ENCODE assay signal across 8 cellular contexts in genomic region chr7:99562832-99563231, GRCh38. TPM values are rescaled to one million over a fixed set of nuclear protein-coding genes. Genes with fewer than 3 reads are reported as not detected.
DNase-seq lines count a peak whose midpoint lies in the region; ATAC-seq and TF ChIP-seq lines count a peak whose summit lies in the region.

No MANE protein-coding gene starts in this region.

- intact Hi-C loops in Caco-2 (cut with micrococcal nuclease; ENCODE audit: unreplicated experiment), result no loop called here
- intact Hi-C loops in PC-3 (cut with micrococcal nuclease), result loop anchor here (1.0 to 2.0 kb wide), 2 partner anchors 11 to 54 kb away; partner anchors contain the start of genes FAM200A and ZSCAN25
- intact Hi-C loops in thyroid gland (cut with DNase I), result no loop called here

- peak overlapping the region; percentile 31 for H3K4me3 Mint-ChIP-seq in Caco-2 (ENCODE audit: unreplicated experiment)
- peak overlapping the region in 3 of 5 experiments; percentile 5 to 79 (median 23) for H3K4me3 Mint-ChIP-seq in brain
- peak overlapping the region in 3 of 10 donors; percentile 25 to 53 (median 52) for H3K4me3 Mint-ChIP-seq in naive thymus-derived CD8-positive, alpha-beta T cell

- H2AFZ ChIP-seq in PC-3 (ENCODE audit: low read length), result peak overlapping the region; percentile 18; the same call in 1 of the 2 replicates

- H3K9me3 Mint-ChIP-seq in Caco-2 (ENCODE audit: unreplicated experiment) (peaks cover 12% of the 10 kb centered on the region), brain (no peaks in the 10 kb centered on the region)
- H3K9me3 Mint-ChIP-seq in naive thymus-derived CD8-positive, alpha-beta T cell, result no peaks in the 10 kb centered on the region

- H3K9me3 ChIP-seq in Caco-2 (no peaks in the 10 kb centered on the region), PC-3 (ENCODE audit: low read length) (no peaks in the 10 kb centered on the region), thyroid gland (no peaks in the 10 kb centered on the region)

- H3K27ac ChIP-seq in PC-3 (ENCODE audit: low read length) (peak overlapping the region; percentile 88), thyroid gland (no peak overlapping the region)

- H3K9ac ChIP-seq in PC-3 (ENCODE audit: low read length), result peak overlapping the region; percentile 35

- no peaks in the 10 kb centered on the region for H3K79me2 ChIP-seq in PC-3 (ENCODE audit: low read length)

- H3K27me3 Mint-ChIP-seq in Caco-2 (ENCODE audit: insufficient read depth, unreplicated experiment) (no peaks in the 10 kb centered on the region), brain (peaks cover 12% of the 10 kb centered on the region)
- H3K27me3 Mint-ChIP-seq in naive thymus-derived CD8-positive, alpha-beta T cell, result no peaks in the 10 kb centered on the region

- H3K4me3 ChIP-seq in Caco-2 (ENCODE audit: low read depth, low read length) (no peak overlapping the region), PC-3 (ENCODE audit: low read length) (peak overlapping the region; percentile 42), thyroid gland (replicated peaks in 1 of 3) (no peak overlapping the region)

- H3K4me1 Mint-ChIP-seq in Caco-2 (ENCODE audit: low read depth, unreplicated experiment), result peaks cover 35% of the 10 kb centered on the region
- peaks cover 45% of the 10 kb centered on the region for H3K4me1 Mint-ChIP-seq in brain
- peaks cover 32 to 54% (median 52%) of the 10 kb centered on the region in 4 donors for H3K4me1 Mint-ChIP-seq in naive thymus-derived CD8-positive, alpha-beta T cell

- no TSS peak for BruUV-seq in Caco-2 (replicated peaks; lab: Mats Ljungman, UMichigan)
- BruUV-seq in PC-3 (replicated peaks; lab: Mats Ljungman, UMichigan), result no TSS peak

- CTCF ChIA-PET in Caco-2 (lab: Charles Lee), result interaction anchor here (0.5 kb wide), 1 partner anchor 39 kb away, joined by 3 read pairs; no protein-coding TSS in a partner anchor
- CTCF ChIA-PET in PC-3 (lab: Charles Lee), result no interaction called here

- TF ChIP-seq CTCF in Caco-2 (IDR thresholded peaks at IDR 0.05; ENCODE audit: insufficient read depth in 1 of 2, low read depth in 1 of 2, low read length in 1 of 2, severe bottlenecking in 1 of 2, unreplicated experiment in 1 of 2), result no peak
- no peak for TF ChIP-seq CTCF in PC-3 (conservative IDR thresholded peaks at IDR 0.05; ENCODE audit: low read depth, low read length)
- no peak for TF ChIP-seq CTCF in brain (conservative IDR thresholded peaks at IDR 0.05)
- no peak for TF ChIP-seq CTCF in thyroid gland (IDR thresholded peaks at IDR 0.05)

- H3F3A ChIP-seq in PC-3 (ENCODE audit: low read length, unreplicated experiment), result no peaks in the 10 kb centered on the region

- H3K36me3 ChIP-seq in Caco-2 (ENCODE audit: control insufficient read depth, insufficient read depth, low read length) (no peaks in the 10 kb centered on the region), PC-3 (ENCODE audit: low read depth, low read length) (no peaks in the 10 kb centered on the region), thyroid gland (peaks cover 44 to 55% of the 10 kb centered on the region in 2 donors)

- H3K36me3 Mint-ChIP-seq in Caco-2 (ENCODE audit: insufficient read depth, unreplicated experiment) (peaks cover 22% of the 10 kb centered on the region), brain (peaks cover 65% of the 10 kb centered on the region)
- peaks cover 0 to 73% (median 4%) of the 10 kb centered on the region in 3 donors for H3K36me3 Mint-ChIP-seq in naive thymus-derived CD8-positive, alpha-beta T cell

- 50 to 82% methylated on average over 2 of the region's 2 CpGs for WGBS in thyroid gland, 2 donors

- H3K27ac Mint-ChIP-seq in Caco-2 (ENCODE audit: unreplicated experiment) (peak overlapping the region; percentile 84), brain (peak overlapping the region in 4 of 5 experiments; percentile 21 to 99 (median 70))
- peak overlapping the region in 6 of 10 donors; percentile 21 to 90 (median 52) for H3K27ac Mint-ChIP-seq in naive thymus-derived CD8-positive, alpha-beta T cell

- H3K9me2 ChIP-seq in PC-3 (replicated peaks; ENCODE audit: low read length), result no peaks in the 10 kb centered on the region

- no peak for TF ChIP-seq POLR2A in thyroid gland (IDR thresholded peaks at IDR 0.05)

- no peaks in the 10 kb centered on the region for H4K20me1 ChIP-seq in PC-3 (ENCODE audit: low read length)

- POLR2A ChIA-PET in Caco-2 (lab: Charles Lee), result no interaction called here
- POLR2A ChIA-PET in PC-3 (lab: Charles Lee; ENCODE audit: unreplicated experiment), result no interaction called here
- POLR2A ChIA-PET in naive thymus-derived CD8-positive, alpha-beta T cell (lab: Charles Lee), result no interaction called here

- H3K27me3 ChIP-seq in Caco-2 (replicated peaks; ENCODE audit: control insufficient read depth, insufficient read depth, low read length) (no peaks in the 10 kb centered on the region), PC-3 (ENCODE audit: low read length) (no peaks in the 10 kb centered on the region), thyroid gland (no peaks in the 10 kb centered on the region)

- peak; percentile 76 to 78 for DNase-seq in Caco-2
- peak; percentile 97 for DNase-seq in PC-3
- DNase-seq in naive thymus-derived CD8-positive, alpha-beta T cell, result peak in 1 of 10 donors; percentile 21
- no peak for DNase-seq in NCI-H1694 treated with DMSO at 0.1 percent for 48 hours (lab: John Stamatoyannopoulos, UW)
- DNase-seq in thyroid gland, result no peak

- H3K4me1 ChIP-seq in Caco-2, result peaks cover 38% of the 10 kb centered on the region
- peaks cover 27% of the 10 kb centered on the region for H3K4me1 ChIP-seq in PC-3 (ENCODE audit: insufficient read depth, low read length)
- H3K4me1 ChIP-seq in thyroid gland, result peaks cover 0 to 10% of the 10 kb centered on the region in 2 donors

- H3K4me2 ChIP-seq in PC-3 (ENCODE audit: low read length), result peak overlapping the region; percentile 80

- ATAC-seq in PC-3 (peak; percentile 97), HG03520 (IDR thresholded peaks at IDR 0.05; ENCODE audit: unreplicated experiment) (no peak), HG03342 (IDR thresholded peaks at IDR 0.05; ENCODE audit: unreplicated experiment) (no peak)
- ATAC-seq in naive thymus-derived CD8-positive, alpha-beta T cell, result no peak

RNA-seq across cellular contexts. Expression of gene ZNF655, which starts 4.4 kb away (rescaled TPM):
- total RNA-seq in Caco-2 (2022) (21.1 and 21.2 TPM in 2 replicates), PC-3 (2014; rRNA removed) (not detected in 2 replicates), thyroid gland (100 to 1,000 TPM; 113 to 144 (median 118) TPM)
- 16.7 TPM for polyA plus RNA-seq in brain (ENCODE audit: insufficient read depth, low read depth, low replicate concordance)
- 100 to 1,000 TPM; 179 to 181 TPM for total RNA-seq in naive thymus-derived CD8-positive, alpha-beta T cell
- 10 to 100 TPM; 70.3 to 86.3 (median 74.3) TPM for polyA plus RNA-seq in naive thymus-derived CD8-positive, alpha-beta T cell

RNA-seq across cellular contexts. Expression of gene FAM200A, which starts 10.9 kb away (rescaled TPM):
- total RNA-seq in Caco-2 (2022), result 5.2 TPM in 2 replicates
- total RNA-seq in PC-3 (2014; rRNA removed), result 2.2 and 3.8 TPM in 2 replicates
- polyA plus RNA-seq in brain (ENCODE audit: insufficient read depth, low read depth, low replicate concordance), result 4.1 TPM
- total RNA-seq in naive thymus-derived CD8-positive, alpha-beta T cell, result 10 to 100 TPM in 1 of 2 experiments, 1 to 10 TPM in 1; 8.6 to 11.3 TPM
- 1 to 10 TPM; 3.2 to 6.3 (median 5.4) TPM for polyA plus RNA-seq in naive thymus-derived CD8-positive, alpha-beta T cell
- 10 to 100 TPM in 1 of 4 donors, 1 to 10 TPM in 3; 4.4 to 10.6 (median 7.4) TPM for total RNA-seq in thyroid gland

RNA-seq across cellular contexts. Expression of gene TMEM225B, which starts 35.2 kb away (rescaled TPM):
- total RNA-seq in Caco-2 (2022) (0.27 TPM in 1 of 2 replicates, not detected in the other), PC-3 (2014; rRNA removed) (not detected in 2 replicates), thyroid gland (1 to 10 TPM; 1.1 to 3.2 (median 2.3) TPM)
- 2.7 TPM for polyA plus RNA-seq in brain (ENCODE audit: insufficient read depth, low read depth, low replicate concordance)
- total RNA-seq in naive thymus-derived CD8-positive, alpha-beta T cell, result 1 to 10 TPM; 2.3 to 2.5 TPM
- 1 to 10 TPM; 2.7 to 3.4 (median 2.8) TPM for polyA plus RNA-seq in naive thymus-derived CD8-positive, alpha-beta T cell

RNA-seq across cellular contexts. Expression of gene ZSCAN25, which starts 53.9 kb away (rescaled TPM):
- total RNA-seq in Caco-2 (2022) (21.2 and 22.3 TPM in 2 replicates), PC-3 (2014; rRNA removed) (13.9 and 18.9 TPM in 2 replicates), thyroid gland (10 to 100 TPM; 17.5 to 32.4 (median 23.8) TPM)
- 5.1 TPM for polyA plus RNA-seq in brain (ENCODE audit: insufficient read depth, low read depth, low replicate concordance)
- total RNA-seq in naive thymus-derived CD8-positive, alpha-beta T cell, result 10 to 100 TPM; 57.1 to 57.8 TPM
- 10 to 100 TPM in 2 of 3 donors, 1 to 10 TPM in 1; 9.2 to 19.0 (median 16.2) TPM for polyA plus RNA-seq in naive thymus-derived CD8-positive, alpha-beta T cell

RNA-seq across cellular contexts. Expression of gene ZKSCAN5, which starts 58.4 kb away (rescaled TPM):
- total RNA-seq in Caco-2 (2022), result 12.4 and 13.3 TPM in 2 replicates
- 8.6 and 9.9 TPM in 2 replicates for total RNA-seq in PC-3 (2014; rRNA removed)
- polyA plus RNA-seq in brain (ENCODE audit: insufficient read depth, low read depth, low replicate concordance), result 7.3 TPM
- total RNA-seq in naive thymus-derived CD8-positive, alpha-beta T cell, result 1 to 10 TPM; 8.9 to 9.9 TPM
- polyA plus RNA-seq in naive thymus-derived CD8-positive, alpha-beta T cell, result 1 to 10 TPM; 3.0 to 5.7 (median 3.9) TPM
- 10 to 100 TPM in 2 of 4 donors, 1 to 10 TPM in 2; 8.7 to 14.1 (median 9.7) TPM for total RNA-seq in thyroid gland

Comparison
In these comparisons a context has a peak if more than half of its experiments do, and no peak if none do; other contexts are left out.
1. DNase-seq: peak in Caco-2 (2 of 2) and PC-3 (single experiment); none in NCI-H1694 treated with DMSO at 0.1 percent for 48 hours (single experiment) and thyroid gland (0 of 2).
2. RNA of gene ZNF655, which starts 4.4 kb away (total RNA-seq): 179 to 181 TPM in naive thymus-derived CD8-positive, alpha-beta T cell, 113 to 144 TPM in thyroid gland and 21.1 to 21.2 TPM in Caco-2; not detected in PC-3; every median in the first group is over 10 times any median in the second.
3. Peak in every context shown above with its lines, with median percentiles within 50 percentile points of each other: H3K27ac Mint-ChIP-seq.